Comparison of ENCODE assay signal across 19 cellular contexts in genomic region chr17:82127704-82128103, GRCh38. TPM values are rescaled to one million over a fixed set of nuclear protein-coding genes. Genes with fewer than 3 reads are reported as not detected.
DNase-seq lines count a peak whose midpoint lies in the region; ATAC-seq lines count a peak whose summit lies in the region.
"Had no signal": no experiment of that assay in that cellular context is flagged by ENCODE, and none has a peak within 500 bp of the region (broad histone marks: within the 10 kb centered on the region; RNA-seq: fewer than 3 reads in every experiment).

No MANE protein-coding gene starts in this region.

- H3K4me3 Mint-ChIP-seq in activated CD4-positive, alpha-beta T cell treated with anti-CD3 and anti-CD28 coated beads, Interleukin-2, amount 10 ng/mL, durations not matched to agents 7 days and 5 days: peak overlapping the region; percentile 68
- H3K4me3 Mint-ChIP-seq in CD4-positive, alpha-beta memory T cell: peak overlapping the region in 7 of 8 donors; percentile 47 to 84 (median 77)
- peak overlapping the region; percentile 83 for H3K4me3 Mint-ChIP-seq in T-helper 17 cell
- H3K4me3 Mint-ChIP-seq: HFFc6, neural crest cell had no signal

- H3K27ac Mint-ChIP-seq in activated CD4-positive, alpha-beta T cell treated with anti-CD3 and anti-CD28 coated beads, Interleukin-2, amount 10 ng/mL, durations not matched to agents 7 days and 5 days: peak overlapping the region; percentile 99
- H3K27ac Mint-ChIP-seq in CD4-positive, alpha-beta memory T cell: peak overlapping the region; percentile 91 to 100 (median 99)
- peak overlapping the region; percentile 96 for H3K27ac Mint-ChIP-seq in T-helper 17 cell
- H3K27ac Mint-ChIP-seq: HFFc6 had no signal

- peak; percentile 26 for DNase-seq in activated CD4-positive, alpha-beta T cell treated with anti-CD3 and anti-CD28 coated beads, Interleukin-2, amount 10 ng/mL, durations not matched to agents 7 days and 5 days
- no peak for DNase-seq in activated CD4-positive, alpha-beta T cell treated with anti-CD3 and anti-CD28 coated beads for 4 hours
- peak; percentile 35 to 57 (median 43) for DNase-seq in CD4-positive, alpha-beta memory T cell
- DNase-seq in T-helper 17 cell: no peak
- DNase-seq in effector CD8-positive, alpha-beta T cell (lab: John Stamatoyannopoulos, UW): peak; percentile 38
- DNase-seq: activated effector memory CD4-positive, alpha-beta T cell treated with anti-CD3 and anti-CD28 coated beads, Interleukin-2, amount 50 U/mL, for 16 hours; DMS53; HFFc6; NCI-H187; NCI-H2227 treated with DMSO at 0.1 percent for 48 hours; psoas muscle; stimulated activated CD4-positive, alpha-beta T cell treated with anti-CD3 and anti-CD28 coated beads, Interleukin-2, amount 100 ng/mL, for 48 hours; uterus had no signal

- H3K4me1 ChIP-seq in CD4-positive, alpha-beta memory T cell (ENCODE audit: insufficient read depth, low read length): peaks cover 58% of the 10 kb centered on the region
- H3K4me1 ChIP-seq: psoas muscle, uterus had no signal

- peaks cover 60% of the 10 kb centered on the region for H3K4me1 Mint-ChIP-seq in activated CD4-positive, alpha-beta T cell treated with anti-CD3 and anti-CD28 coated beads, Interleukin-2, amount 10 ng/mL, durations not matched to agents 7 days and 5 days
- H3K4me1 Mint-ChIP-seq in CD4-positive, alpha-beta memory T cell: peaks cover 26 to 62% (median 48%) of the 10 kb centered on the region in 4 donors
- H3K4me1 Mint-ChIP-seq in T-helper 17 cell: peaks cover 43% of the 10 kb centered on the region

- H3K27ac ChIP-seq in CD4-positive, alpha-beta memory T cell (ENCODE audit: low read depth, low read length): peak overlapping the region; percentile 77
- H3K27ac ChIP-seq: psoas muscle, SK-N-MC, uterus had no signal

- H3K9me3 ChIP-seq in CD4-positive, alpha-beta memory T cell (ENCODE audit: control insufficient read depth in 1 of 2, low read length in 2 of 2): no peaks in the 10 kb centered on the region
- no peaks in the 10 kb centered on the region for H3K9me3 ChIP-seq in T-helper 17 cell (ENCODE audit: control insufficient read depth, low read length, poor library complexity, severe bottlenecking)
- H3K9me3 ChIP-seq: psoas muscle, uterus had no signal

- peak overlapping the region in 1 of 2 donors; percentile 42 for H3K4me3 ChIP-seq in CD4-positive, alpha-beta memory T cell (ENCODE audit: low read length in 2 of 2)
- H3K4me3 ChIP-seq: psoas muscle, SK-N-MC, uterus had no signal

- no peaks in the 10 kb centered on the region for H3K36me3 ChIP-seq in CD4-positive, alpha-beta memory T cell (ENCODE audit: insufficient read depth, low read length)
- H3K36me3 ChIP-seq: uterus had no signal

- CTCF ChIA-PET in activated CD4-positive, alpha-beta T cell treated with anti-CD3 and anti-CD28 coated beads, Interleukin-2, amount 10 ng/mL, durations not matched to agents 7 days and 5 days (lab: Charles Lee): interaction anchor here (1.2 to 1.5 kb wide), 2 partner anchors 22 to 97 kb away, joined by 3 to 5 read pairs; no protein-coding TSS in a partner anchor
- CTCF ChIA-PET in CD4-positive, alpha-beta memory T cell (lab: Charles Lee; ENCODE audit: partially characterized antibody): interaction anchor here (0.7 to 1.7 kb wide), 3 partner anchors 24 to 29 kb away, joined by 3 to 7 read pairs (median 5); partner anchors contain the start of gene FASN

- no peaks in the 10 kb centered on the region for H3K27me3 ChIP-seq in CD4-positive, alpha-beta memory T cell (ENCODE audit: insufficient read depth, low read length)
- H3K27me3 ChIP-seq: uterus had no signal

- H3K9me3 Mint-ChIP-seq in activated CD4-positive, alpha-beta T cell treated with anti-CD3 and anti-CD28 coated beads, Interleukin-2, amount 10 ng/mL, durations not matched to agents 7 days and 5 days: no peaks in the 10 kb centered on the region
- H3K9me3 Mint-ChIP-seq in CD4-positive, alpha-beta memory T cell: peaks cover 0 to 2% (median 0%) of the 10 kb centered on the region in 8 donors
- H3K9me3 Mint-ChIP-seq: HFFc6, neural crest cell had no signal

- intact Hi-C loops in CD4-positive, alpha-beta memory T cell (cut with micrococcal nuclease): loop anchor here (1.0 kb wide), 3 partner anchors 27 to 104 kb away; partner anchors contain the start of genes DCXR and LRRC45

- H3K36me3 Mint-ChIP-seq in activated CD4-positive, alpha-beta T cell treated with anti-CD3 and anti-CD28 coated beads, Interleukin-2, amount 10 ng/mL, durations not matched to agents 7 days and 5 days (ENCODE audit: low read depth): peaks cover 17% of the 10 kb centered on the region
- peaks cover 0 to 3% of the 10 kb centered on the region in 2 donors for H3K36me3 Mint-ChIP-seq in CD4-positive, alpha-beta memory T cell
- no peaks in the 10 kb centered on the region for H3K36me3 Mint-ChIP-seq in T-helper 17 cell (ENCODE audit: low read depth)

- no peak for ATAC-seq in T-helper 17 cell
- no peak for ATAC-seq in GM21360 (IDR thresholded peaks at IDR 0.05; ENCODE audit: unreplicated experiment)
- no peak for ATAC-seq in GM19467 (IDR thresholded peaks at IDR 0.05; ENCODE audit: unreplicated experiment)
- ATAC-seq in GM18907 (IDR thresholded peaks at IDR 0.05; ENCODE audit: unreplicated experiment): no peak
- ATAC-seq: left lobe of liver, psoas muscle had no signal

- no peaks in the 10 kb centered on the region for H3K27me3 Mint-ChIP-seq in activated CD4-positive, alpha-beta T cell treated with anti-CD3 and anti-CD28 coated beads, Interleukin-2, amount 10 ng/mL, durations not matched to agents 7 days and 5 days
- no peaks in the 10 kb centered on the region for H3K27me3 Mint-ChIP-seq in CD4-positive, alpha-beta memory T cell
- H3K27me3 Mint-ChIP-seq in T-helper 17 cell: no peaks in the 10 kb centered on the region

- POLR2A ChIA-PET in activated CD4-positive, alpha-beta T cell treated with anti-CD3 and anti-CD28 coated beads, Interleukin-2, amount 10 ng/mL, durations not matched to agents 7 days and 5 days (lab: Charles Lee): interaction anchor here (0.6 kb wide), 1 partner anchor 104 kb away, joined by 4 read pairs; no protein-coding TSS in a partner anchor
- POLR2A ChIA-PET in CD4-positive, alpha-beta memory T cell (lab: Charles Lee; ENCODE audit: partially characterized antibody): interaction anchor here (1.1 to 2.6 kb wide), 6 partner anchors 21 to 97 kb away, joined by 3 to 65 read pairs (median 12); partner anchors contain the start of genes DUS1L, FASN and RAC3

RNA-seq across cellular contexts. Expression of gene FASN, which starts 29.7 kb away (rescaled TPM):
- 100 to 1,000 TPM; 138 to 139 TPM for total RNA-seq in activated CD4-positive, alpha-beta T cell treated with anti-CD3 and anti-CD28 coated beads, Interleukin-2, amount 10 ng/mL, durations not matched to agents 7 days and 5 days
- 10 to 100 TPM; 26.5 to 27.7 TPM for total RNA-seq in CD4-positive, alpha-beta memory T cell
- polyA plus RNA-seq in CD4-positive, alpha-beta memory T cell: 1 to 10 TPM in 1 of 2 donors, under 1 TPM in 1; 0.03 to 3.5 TPM
- total RNA-seq in T-helper 17 cell: 100 to 1,000 TPM in 1 of 2 donors, 10 to 100 TPM in 1; 87.3 to 126 TPM

Comparison
In these comparisons a context has a peak if more than half of its experiments do, and no peak if none do; other contexts are left out.
1. DNase-seq: peak in activated CD4-positive, alpha-beta T cell treated with anti-CD3 and anti-CD28 coated beads, Interleukin-2, amount 10 ng/mL, durations not matched to agents 7 days and 5 days (single experiment), CD4-positive, alpha-beta memory T cell (5 of 5) and effector CD8-positive, alpha-beta T cell (single experiment); none in activated CD4-positive, alpha-beta T cell treated with anti-CD3 and anti-CD28 coated beads for 4 hours (0 of 2) and T-helper 17 cell (0 of 3).
2. Peak in every context shown above with its lines, with median percentiles within 50 percentile points of each other: H3K27ac Mint-ChIP-seq and H3K4me3 Mint-ChIP-seq.